In genomic region chr6:22024004-22024403, GRCh38 we compare ENCODE assay signal across 1 cellular context.
TF ChIP-seq lines count a peak whose summit lies in the region.

No MANE protein-coding gene starts in this region.

TF ChIP-seq in K562, 482 proteins besides CTCF, POLR2A, EP300 and RAD21 (continued from another document and continues in another):
- no peak for TF ChIP-seq IRF9 (tag; IDR thresholded peaks at IDR 0.05)
- no peak for TF ChIP-seq CAMTA2 (CRISPR knock-in tag; conservative IDR thresholded peaks at IDR 0.05)
- TF ChIP-seq ZFP30 (CRISPR knock-in tag; IDR thresholded peaks at IDR 0.05; ENCODE audit: borderline replicate concordance) = no peak
- TF ChIP-seq, protein P1, sequence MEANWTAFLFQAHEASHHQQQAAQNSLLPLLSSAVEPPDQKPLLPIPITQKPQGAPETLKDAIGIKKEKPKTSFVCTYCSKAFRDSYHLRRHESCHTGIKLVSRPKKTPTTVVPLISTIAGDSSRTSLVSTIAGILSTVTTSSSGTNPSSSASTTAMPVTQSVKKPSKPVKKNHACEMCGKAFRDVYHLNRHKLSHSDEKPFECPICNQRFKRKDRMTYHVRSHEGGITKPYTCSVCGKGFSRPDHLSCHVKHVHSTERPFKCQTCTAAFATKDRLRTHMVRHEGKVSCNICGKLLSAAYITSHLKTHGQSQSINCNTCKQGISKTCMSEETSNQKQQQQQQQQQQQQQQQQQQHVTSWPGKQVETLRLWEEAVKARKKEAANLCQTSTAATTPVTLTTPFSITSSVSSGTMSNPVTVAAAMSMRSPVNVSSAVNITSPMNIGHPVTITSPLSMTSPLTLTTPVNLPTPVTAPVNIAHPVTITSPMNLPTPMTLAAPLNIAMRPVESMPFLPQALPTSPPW (CRISPR knock-in tag; IDR thresholded peaks at IDR 0.05) = no peak
- TF ChIP-seq ZNF699 (CRISPR knock-in tag; IDR thresholded peaks at IDR 0.05; ENCODE audit: insufficient replicate concordance) = no peak
- peak; percentile 32 for TF ChIP-seq HDAC3 (IDR thresholded peaks at IDR 0.05; ENCODE audit: borderline replicate concordance, partially characterized antibody)
- peak; percentile 75 for TF ChIP-seq LEF1 (IDR thresholded peaks at IDR 0.05)
- no peak for TF ChIP-seq ELK1 (CRISPR knock-in tag; IDR thresholded peaks at IDR 0.05)
- TF ChIP-seq MYBL2 (IDR thresholded peaks at IDR 0.05; ENCODE audit: low read depth) = no peak
- no peak for TF ChIP-seq MYBL2 (CRISPR knock-in tag; IDR thresholded peaks at IDR 0.05; ENCODE audit: borderline replicate concordance)
- no peak for TF ChIP-seq ATF3 (IDR thresholded peaks at IDR 0.05)
- TF ChIP-seq ATF3 (CRISPR knock-in tag; conservative IDR thresholded peaks at IDR 0.05) = no peak
- TF ChIP-seq NCOA6 (IDR thresholded peaks at IDR 0.05) = no peak
- TF ChIP-seq ZNF282 (CRISPR knock-in tag; IDR thresholded peaks at IDR 0.05) = no peak
- peak; percentile 80 for TF ChIP-seq TEAD4 (IDR thresholded peaks at IDR 0.05; ENCODE audit: low read length)
- no peak for TF ChIP-seq TEAD4 (CRISPR knock-in tag; IDR thresholded peaks at IDR 0.05; ENCODE audit: borderline replicate concordance)
- TF ChIP-seq CTBP1 (IDR thresholded peaks at IDR 0.05; ENCODE audit: borderline replicate concordance) = no peak
- TF ChIP-seq RBM15 (IDR thresholded peaks at IDR 0.05; ENCODE audit: insufficient read depth, low read length) = no peak
- TF ChIP-seq POU5F1 (IDR thresholded peaks at IDR 0.05; ENCODE audit: borderline replicate concordance, low read depth, low read length, partially characterized antibody) = no peak
- TF ChIP-seq PCBP1 (IDR thresholded peaks at IDR 0.05; ENCODE audit: low read depth, low read length, poor library complexity, severe bottlenecking) = no peak
- peak; percentile 83 for TF ChIP-seq TCF3 (CRISPR knock-in tag; IDR thresholded peaks at IDR 0.05)
- TF ChIP-seq NELFE (IDR thresholded peaks at IDR 0.05; ENCODE audit: insufficient read depth, insufficient read length) = no peak
- TF ChIP-seq IRF2 (CRISPR knock-in tag; IDR thresholded peaks at IDR 0.05) = no peak
- TF ChIP-seq, protein P2, sequence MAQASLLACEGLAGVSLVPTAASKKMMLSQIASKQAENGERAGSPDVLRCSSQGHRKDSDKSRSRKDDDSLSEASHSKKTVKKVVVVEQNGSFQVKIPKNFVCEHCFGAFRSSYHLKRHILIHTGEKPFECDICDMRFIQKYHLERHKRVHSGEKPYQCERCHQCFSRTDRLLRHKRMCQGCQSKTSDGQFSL (CRISPR knock-in tag; IDR thresholded peaks at IDR 0.05) = no peak
- TF ChIP-seq, protein P2 (tag; IDR thresholded peaks at IDR 0.05) = no peak
- no peak for TF ChIP-seq CEBPZ (IDR thresholded peaks at IDR 0.05; ENCODE audit: borderline replicate concordance, low read depth, low read length)
- peak; percentile 61 for TF ChIP-seq FOXM1 (IDR thresholded peaks at IDR 0.05; ENCODE audit: low read depth)
- no peak for TF ChIP-seq FOXM1 (CRISPR knock-in tag; IDR thresholded peaks at IDR 0.05; ENCODE audit: low read depth)
- TF ChIP-seq CEBPB (tag; IDR thresholded peaks at IDR 0.05) = no peak
- no peak for TF ChIP-seq HCFC1 (IDR thresholded peaks at IDR 0.05; ENCODE audit: low read depth, low read length)
- no peak for TF ChIP-seq PHF20 (IDR thresholded peaks at IDR 0.05; ENCODE audit: partially characterized antibody)
- no peak for TF ChIP-seq RBM22 (IDR thresholded peaks at IDR 0.05; ENCODE audit: low read depth, low read length, poor library complexity, severe bottlenecking)
- TF ChIP-seq, protein P3, sequence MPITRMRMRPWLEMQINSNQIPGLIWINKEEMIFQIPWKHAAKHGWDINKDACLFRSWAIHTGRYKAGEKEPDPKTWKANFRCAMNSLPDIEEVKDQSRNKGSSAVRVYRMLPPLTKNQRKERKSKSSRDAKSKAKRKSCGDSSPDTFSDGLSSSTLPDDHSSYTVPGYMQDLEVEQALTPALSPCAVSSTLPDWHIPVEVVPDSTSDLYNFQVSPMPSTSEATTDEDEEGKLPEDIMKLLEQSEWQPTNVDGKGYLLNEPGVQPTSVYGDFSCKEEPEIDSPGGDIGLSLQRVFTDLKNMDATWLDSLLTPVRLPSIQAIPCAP (CRISPR knock-in tag; IDR thresholded peaks at IDR 0.05; ENCODE audit: borderline replicate concordance) = no peak
- TF ChIP-seq MYNN (IDR thresholded peaks at IDR 0.05) = 0 out of 2 replicates have a peak, but pooled peaks have one; percentile 17
- TF ChIP-seq MYNN (CRISPR knock-in tag; IDR thresholded peaks at IDR 0.05) = no peak
- TF ChIP-seq NCOR1 (IDR thresholded peaks at IDR 0.05) = peak; percentile 77
- TF ChIP-seq KDM1A (IDR thresholded peaks at IDR 0.05) = peak; percentile 59 to 77; a peak in 3 of 4 replicates
- TF ChIP-seq ZNF224 (CRISPR knock-in tag; IDR thresholded peaks at IDR 0.05) = no peak
- no peak for TF ChIP-seq TEAD1 (CRISPR knock-in tag; IDR thresholded peaks at IDR 0.05)
- no peak for TF ChIP-seq ZNF217 (CRISPR knock-in tag; IDR thresholded peaks at IDR 0.05)
- no peak for TF ChIP-seq CBX8 (IDR thresholded peaks at IDR 0.05; ENCODE audit: borderline replicate concordance, extremely low read depth, low read depth, low read length, poor library complexity, severe bottlenecking)
- TF ChIP-seq KLF16 (IDR thresholded peaks at IDR 0.05) = 0 out of 2 replicates have a peak, but pooled peaks have one; percentile 14
- TF ChIP-seq ZNF174 (CRISPR knock-in tag; IDR thresholded peaks at IDR 0.05) = no peak
- no peak for TF ChIP-seq ZNF407 (IDR thresholded peaks at IDR 0.05; ENCODE audit: low read depth)
- peak; percentile 81 for TF ChIP-seq DPF2 (IDR thresholded peaks at IDR 0.05)
- TF ChIP-seq RBM34 (IDR thresholded peaks at IDR 0.05; ENCODE audit: borderline replicate concordance, insufficient read depth, low read length) = no peak
- TF ChIP-seq CBFA2T3 (IDR thresholded peaks at IDR 0.05) = peak; percentile 90
- no peak for TF ChIP-seq MIER1 (IDR thresholded peaks at IDR 0.05; ENCODE audit: low read depth)
- no peak for TF ChIP-seq TRIM28 (IDR thresholded peaks at IDR 0.05)
- TF ChIP-seq SNIP1 (IDR thresholded peaks at IDR 0.05; ENCODE audit: low read depth) = no peak
- TF ChIP-seq, protein P4, sequence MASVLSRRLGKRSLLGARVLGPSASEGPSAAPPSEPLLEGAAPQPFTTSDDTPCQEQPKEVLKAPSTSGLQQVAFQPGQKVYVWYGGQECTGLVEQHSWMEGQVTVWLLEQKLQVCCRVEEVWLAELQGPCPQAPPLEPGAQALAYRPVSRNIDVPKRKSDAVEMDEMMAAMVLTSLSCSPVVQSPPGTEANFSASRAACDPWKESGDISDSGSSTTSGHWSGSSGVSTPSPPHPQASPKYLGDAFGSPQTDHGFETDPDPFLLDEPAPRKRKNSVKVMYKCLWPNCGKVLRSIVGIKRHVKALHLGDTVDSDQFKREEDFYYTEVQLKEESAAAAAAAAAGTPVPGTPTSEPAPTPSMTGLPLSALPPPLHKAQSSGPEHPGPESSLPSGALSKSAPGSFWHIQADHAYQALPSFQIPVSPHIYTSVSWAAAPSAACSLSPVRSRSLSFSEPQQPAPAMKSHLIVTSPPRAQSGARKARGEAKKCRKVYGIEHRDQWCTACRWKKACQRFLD (CRISPR knock-in tag; IDR thresholded peaks at IDR 0.05) = no peak
- TF ChIP-seq PML (IDR thresholded peaks at IDR 0.05; ENCODE audit: low read length) = no peak
- peak; percentile 80 for TF ChIP-seq SMARCA4 (IDR thresholded peaks at IDR 0.05)
